ENCODE assay signal across 18 cellular contexts in genomic region chr7:149817301-149817771, GRCh38. TPM values are rescaled to one million over a fixed set of nuclear protein-coding genes. Genes with fewer than 3 reads are reported as not detected.
DNase-seq lines count a peak whose midpoint lies in the region; ATAC-seq, FAIRE-seq and TF ChIP-seq lines count a peak whose summit lies in the region.
"Had no signal": no experiment of that assay in that cellular context is flagged by ENCODE, and none has a peak within 500 bp of the region (broad histone marks: within the 10 kb centered on the region; RNA-seq: fewer than 3 reads in every experiment).

No MANE protein-coding gene starts in this region.

- H3K14ac ChIP-seq in H9 (ENCODE audit: insufficient read depth, low read length) = no peak overlapping the region

- no peak overlapping the region for H2BK20ac ChIP-seq in H9 (ENCODE audit: low read depth, low read length, poor library complexity, severe bottlenecking)

- no peak overlapping the region for H3K23ac ChIP-seq in H9 (ENCODE audit: insufficient read length, low read depth, low read length)

- H2AFZ ChIP-seq in H9 (ENCODE audit: low read length) = no peak overlapping the region
- H2AFZ ChIP-seq: GM23248 had no signal

- H3K27ac ChIP-seq in kidney (ENCODE audit: low read depth in 2 of 2, low read length in 2 of 2) = no peak overlapping the region
- H3K27ac ChIP-seq in psoas muscle = no peak overlapping the region
- H3K27ac ChIP-seq in H9 (ENCODE audit: insufficient read length, low read depth, low read length) = no peak overlapping the region
- H3K27ac ChIP-seq: GM23248, HL-60 had no signal

- no peak overlapping the region for H3K18ac ChIP-seq in H9 (ENCODE audit: insufficient read length, low read depth, low read length)

- TF ChIP-seq CTCF in kidney (IDR thresholded peaks at IDR 0.05; ENCODE audit: borderline replicate concordance, extremely low read depth, insufficient read depth) (no peak), psoas muscle (IDR thresholded peaks at IDR 0.05) (no peak), H9 (conservative IDR thresholded peaks at IDR 0.05) (no peak)

- H3K79me2 ChIP-seq in H9 (ENCODE audit: insufficient read depth, low read length) = no peaks in the 10 kb centered on the region

- H3K56ac ChIP-seq in H9 (ENCODE audit: insufficient read length, low read depth, low read length) = no peak overlapping the region

- no peak overlapping the region for H4K5ac ChIP-seq in H9 (ENCODE audit: insufficient read length, low read depth, low read length)

- H3K9me3 ChIP-seq in kidney (ENCODE audit: control insufficient read depth in 1 of 2, low read length in 2 of 2) = no peaks in the 10 kb centered on the region
- H3K9me3 ChIP-seq in psoas muscle = no peaks in the 10 kb centered on the region
- H3K9me3 ChIP-seq in H9 (ENCODE audit: control insufficient read depth, low read depth, low read length) = no peaks in the 10 kb centered on the region
- H3K9me3 ChIP-seq: BE2C had no signal

- peaks cover 1% of the 10 kb centered on the region; the same call in 1 of the 2 replicates for H3K27me3 Mint-ChIP-seq in H9 (ENCODE audit: low read depth)
- H3K27me3 Mint-ChIP-seq: CD4-positive, CD25-positive, alpha-beta regulatory T cell had no signal

- peaks cover 2 to 15% of the 10 kb centered on the region in 2 experiments; a peak in 2 of 4 replicates for H3K4me1 Mint-ChIP-seq in H9

- no peak overlapping the region for H4K8ac ChIP-seq in H9 (replicated peaks; ENCODE audit: insufficient read length, low read depth, low read length)

- no peaks in the 10 kb centered on the region for H3K36me3 Mint-ChIP-seq in H9 (ENCODE audit: insufficient read depth in 1 of 3, low read depth in 3 of 3)
- H3K36me3 Mint-ChIP-seq: CD4-positive, CD25-positive, alpha-beta regulatory T cell had no signal

- no peaks in the 10 kb centered on the region for H3K79me1 ChIP-seq in H9 (ENCODE audit: insufficient read depth, low read depth, low read length, poor library complexity, severe bottlenecking)

- no peaks in the 10 kb centered on the region for H4K20me1 ChIP-seq in H9 (ENCODE audit: control insufficient read depth, insufficient read depth, insufficient read length)

- DNase-seq in left ventricle myocardium superior (peak; percentile 10), left cardiac atrium (no peak), kidney (peak; percentile 62), psoas muscle (peak; percentile 5 to 42), AG08396 (ENCODE audit: low spot score) (no peak), H9 (no peak), medulla oblongata (ENCODE audit: extremely low spot score) (no peak)
- DNase-seq: BE2C; Calu3; CD4-positive, CD25-positive, alpha-beta regulatory T cell; DMS 273 treated with DMSO at 0.1 percent for 48 hours; DMS79; GM23248 had no signal

- no peak for FAIRE-seq in kidney (lab: Jason Lieb, UNC)
- FAIRE-seq: A204.1, GM12878, GM18507, H54 had no signal

- no peak overlapping the region for H3T11ph ChIP-seq in H9 (ENCODE audit: low read length)

- H2BK15ac ChIP-seq in H9 (ENCODE audit: low read depth, low read length) = no peak overlapping the region

- H3K27me3 ChIP-seq in psoas muscle (ENCODE audit: insufficient read depth in 3 of 3, low read length in 2 of 3) (no peaks in the 10 kb centered on the region), H9 (ENCODE audit: insufficient read depth, low read length) (no peaks in the 10 kb centered on the region)
- H3K27me3 ChIP-seq: BE2C had no signal

- no peaks in the 10 kb centered on the region for H3K36me3 ChIP-seq in kidney (ENCODE audit: control insufficient read depth in 1 of 2, insufficient read depth in 2 of 2, low read length in 2 of 2)
- H3K36me3 ChIP-seq in psoas muscle (ENCODE audit: insufficient read depth in 1 of 2, low read depth in 1 of 2) = no peaks in the 10 kb centered on the region
- H3K36me3 ChIP-seq: BE2C had no signal

- WGBS in psoas muscle, 3 donors = 69 to 70% (median 70%) methylated on average over 8 of the region's 8 CpGs
- no CpG with 5 or more reads among the region's 8 CpGs for WGBS in H9 (ENCODE audit: extremely low coverage, insufficient read length, low lambda C conversion rate)

- H4K91ac ChIP-seq in H9 (ENCODE audit: insufficient read length, low read depth, low read length) = no peak overlapping the region

- no peaks in the 10 kb centered on the region for H3K4me1 ChIP-seq in kidney (ENCODE audit: control insufficient read depth in 1 of 2, insufficient read depth in 1 of 2, low read depth in 1 of 2, low read length in 2 of 2)
- no peaks in the 10 kb centered on the region for H3K4me1 ChIP-seq in psoas muscle
- H3K4me1 ChIP-seq in H9 (ENCODE audit: insufficient read depth, low read length) = no peaks in the 10 kb centered on the region

- H3K4me2 ChIP-seq in H9 (ENCODE audit: insufficient read depth, insufficient read length, low read length) = no peak overlapping the region

- no peak overlapping the region for H2BK12ac ChIP-seq in H9 (ENCODE audit: insufficient read length, low read depth, low read length)

- H3K4me3 ChIP-seq in kidney (ENCODE audit: low read length in 2 of 2) = no peak overlapping the region
- H3K4me3 ChIP-seq in psoas muscle = no peak overlapping the region
- H3K4me3 ChIP-seq: GM12878, GM23248 had no signal

- ATAC-seq in left ventricle myocardium superior (no peak), left cardiac atrium (no peak), psoas muscle (no peak)
- ATAC-seq: GM12878 had no signal

- H3K4ac ChIP-seq in H9 (ENCODE audit: low read depth, low read length) = no peak overlapping the region

- intact Hi-C loops in left ventricle myocardium superior (cut with micrococcal nuclease) = no loop called here
- intact Hi-C loops in left cardiac atrium (cut with DNase I) = no loop called here
- intact Hi-C loops in kidney (cut with DNase I) = no loop called here
- intact Hi-C loops in psoas muscle (cut with DNase I) = no loop called here

- H3K9me3 Mint-ChIP-seq in H9 = no peaks in the 10 kb centered on the region; a peak in 1 of 5 replicates
- H3K9me3 Mint-ChIP-seq: CD4-positive, CD25-positive, alpha-beta regulatory T cell had no signal

- H3K23me2 ChIP-seq in H9 (ENCODE audit: insufficient read length, low read depth, low read length, poor library complexity, severe bottlenecking) = no peaks in the 10 kb centered on the region

- H2BK5ac ChIP-seq in H9 (ENCODE audit: insufficient read length, low read length) = no peak overlapping the region

- H3K4me3 Mint-ChIP-seq in H9 = no peak overlapping the region
- H3K4me3 Mint-ChIP-seq: CD4-positive, CD25-positive, alpha-beta regulatory T cell had no signal

- no peak overlapping the region for H3K27ac Mint-ChIP-seq in H9
- H3K27ac Mint-ChIP-seq: CD4-positive, CD25-positive, alpha-beta regulatory T cell had no signal

- H2BK120ac ChIP-seq in H9 (ENCODE audit: low read depth, low read length, poor library complexity, severe bottlenecking) = no peak overlapping the region

- no peak overlapping the region for H2AK5ac ChIP-seq in H9 (ENCODE audit: insufficient read length, low read length)

- H3K9ac ChIP-seq in kidney (ENCODE audit: low read length in 2 of 2) = no peak overlapping the region
- H3K9ac ChIP-seq in H9 (ENCODE audit: extremely low read depth, insufficient read length, low read length) = no peak overlapping the region
- H3K9ac ChIP-seq: GM23248 had no signal

RNA-seq across cellular contexts. Expression of gene ZNF862, which starts 20.8 kb away (rescaled TPM):
- 9.5 TPM for total RNA-seq in left ventricle myocardium superior
- total RNA-seq in left cardiac atrium = 1 to 10 TPM; 8.7 to 9.7 TPM
- total RNA-seq in kidney = 29.1 TPM
- 5.7 TPM for polyA plus RNA-seq in kidney (ENCODE audit: insufficient read depth, low read depth, low replicate concordance)
- total RNA-seq in psoas muscle = 1 to 10 TPM; 5.3 to 7.8 (median 6.7) TPM
- polyA plus RNA-seq in psoas muscle = 1 to 10 TPM; 1.4 to 3.6 (median 1.9) TPM
- 1.3 and 1.9 TPM in 2 replicates for total RNA-seq in H9 (2021)

RNA-seq across cellular contexts. Expression of gene ZNF467, which starts 43.9 kb away (rescaled TPM):
- total RNA-seq in left ventricle myocardium superior = 7.8 TPM
- total RNA-seq in left cardiac atrium = 10 to 100 TPM in 1 of 2 donors, 1 to 10 TPM in 1; 7.9 to 10.4 TPM
- 24.5 TPM for total RNA-seq in kidney
- polyA plus RNA-seq in kidney (ENCODE audit: insufficient read depth, low read depth, low replicate concordance) = 15.0 TPM
- total RNA-seq in psoas muscle = 1 to 10 TPM; 1.7 to 2.8 (median 2.3) TPM
- 1 to 10 TPM in 2 of 3 donors, under 1 TPM in 1; 0.87 to 1.3 (median 1.2) TPM for polyA plus RNA-seq in psoas muscle
- total RNA-seq in H9 (2021) = 0.31 and 0.35 TPM in 2 replicates
- total RNA-seq: GM12878, GM23248 had no signal
- polyA plus RNA-seq: GM12878, GM23248 had no signal

RNA-seq across cellular contexts. Expression of gene ATP6V0E2, which starts 56.4 kb away (rescaled TPM):
- total RNA-seq in left ventricle myocardium superior (168 TPM), left cardiac atrium (100 to 1,000 TPM in 1 of 2 donors, 10 to 100 TPM in 1; 56.8 to 104 TPM), kidney (19.8 TPM), psoas muscle (10 to 100 TPM in 2 of 4 donors, 1 to 10 TPM in 2; 3.7 to 12.8 (median 9.3) TPM), H9 (2021) (19.0 and 20.0 TPM in 2 replicates)
- polyA plus RNA-seq in kidney (ENCODE audit: insufficient read depth, low read depth, low replicate concordance) (138 TPM), psoas muscle (10 to 100 TPM; 11.3 to 11.7 (median 11.5) TPM)

Comparison
In these comparisons a context has a peak if more than half of its experiments do, and no peak if none do; other contexts are left out.
1. DNase-seq: peak in left ventricle myocardium superior (single experiment), kidney (single experiment) and psoas muscle (2 of 2); none in left cardiac atrium (single experiment), AG08396 (single experiment), H9 (single experiment) and medulla oblongata (single experiment).